In genomic region chr9:112054916-112055315, GRCh38 we compare ENCODE assay signal across 1 cellular context.
TF ChIP-seq lines count a peak whose summit lies in the region.

No MANE protein-coding gene starts in this region.

TF ChIP-seq in GM12878, 131 proteins besides CTCF, POLR2A, EP300 and RAD21 (continued from another document):
- TF ChIP-seq PRDM15 (CRISPR knock-in tag; IDR thresholded peaks at IDR 0.05) (no peak), TAF1 (IDR thresholded peaks at IDR 0.05; ENCODE audit: borderline replicate concordance, low read depth, low read length) (no peak), BCL11A (IDR thresholded peaks at IDR 0.05; ENCODE audit: low read depth, low read length) (no peak), RCOR1 (conservative IDR thresholded peaks at IDR 0.05; ENCODE audit: low read depth, low read length) (no peak), RUNX3 (IDR thresholded peaks at IDR 0.05; ENCODE audit: low read length) (peak; percentile 51; the same call in 1 of the 2 replicates), RELA (IDR thresholded peaks at IDR 0.05; ENCODE audit: borderline replicate concordance, partially characterized antibody) (no peak), NR2C2 (IDR thresholded peaks at IDR 0.05; ENCODE audit: borderline replicate concordance, control insufficient read depth, insufficient read length, low read depth) (no peak), IRF4 (IDR thresholded peaks at IDR 0.05; ENCODE audit: low read depth, low read length) (no peak), SMC3 (IDR thresholded peaks at IDR 0.05; ENCODE audit: borderline replicate concordance, low read length) (no peak), ETV6 (conservative IDR thresholded peaks at IDR 0.05 in 1 of 2, IDR thresholded peaks at IDR 0.05 in 1 of 2; ENCODE audit: borderline replicate concordance in 1 of 2, low read depth in 1 of 2) (no peak), BCLAF1 (IDR thresholded peaks at IDR 0.05) (no peak), HSF1 (IDR thresholded peaks at IDR 0.05; ENCODE audit: low read depth, low read length) (no peak)
